25 cellular contexts compared by ENCODE assay signal in the genomic region with DNA sequence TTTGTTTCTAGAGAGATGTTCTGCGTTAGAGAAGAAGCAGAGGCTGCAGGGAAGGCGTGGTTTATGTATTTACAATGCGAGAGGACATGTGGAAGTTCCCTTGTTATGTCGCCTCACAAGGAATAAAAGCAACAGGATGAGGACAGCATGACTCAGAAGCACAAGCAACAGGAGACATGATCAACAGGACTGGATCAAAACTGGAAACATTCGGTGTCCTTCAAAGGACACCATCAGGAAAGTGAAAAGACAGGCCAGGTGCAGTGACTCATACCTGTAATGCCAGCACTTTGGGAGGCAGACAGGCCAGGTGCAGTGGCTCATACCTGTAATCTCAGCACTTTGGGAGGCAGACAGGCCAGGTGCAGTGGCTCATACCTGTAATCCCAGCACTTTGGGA. TPM values are rescaled to one million over a fixed set of nuclear protein-coding genes. Genes with fewer than 3 reads are reported as not detected.
DNase-seq lines count a peak whose midpoint lies in the region; ATAC-seq lines count a peak whose summit lies in the region.
"Had no signal": no experiment of that assay in that cellular context is flagged by ENCODE, and none has a peak within 500 bp of the region (broad histone marks: within the 10 kb centered on the region; RNA-seq: fewer than 3 reads in every experiment).

No MANE protein-coding gene starts in this region.

- no peak for ATAC-seq in activated CD8-positive, alpha-beta memory T cell treated with anti-CD3 and anti-CD28 coated beads, Interleukin-2, amount 10 ng/mL, durations not matched to agents 7 days and 5 days
- ATAC-seq in GM21825 (IDR thresholded peaks at IDR 0.05; ENCODE audit: unreplicated experiment): no peak
- ATAC-seq: A549, heart left ventricle, T-helper 17 cell had no signal

- DNase-seq in COLO668 (lab: John Stamatoyannopoulos, UW; ENCODE audit: unreplicated experiment) (peak; percentile 55), NCI-H2196 (lab: John Stamatoyannopoulos, UW; ENCODE audit: unreplicated experiment) (peak; percentile 58), dermis blood vessel endothelial cell (peak; percentile 47), kidney tubule cell (ENCODE audit: low spot score) (peak; percentile 87), ACHN (no peak)
- DNase-seq in activated CD8-positive, alpha-beta memory T cell treated with anti-CD3 and anti-CD28 coated beads, Interleukin-2, amount 10 ng/mL, durations not matched to agents 7 days and 5 days: no peak
- DNase-seq in effector CD8-positive, alpha-beta T cell (lab: John Stamatoyannopoulos, UW): no peak
- DNase-seq: activated CD4-positive, alpha-beta memory T cell treated with anti-CD3 and anti-CD28 coated beads, Interleukin-2, amount 10 ng/mL, durations not matched to agents 7 days and 5 days; activated T-cell treated with anti-CD3 and anti-CD28 coated beads, Interleukin-2, amount 50 U/mL, for 48 hours; C1 segment of cervical spinal cord; DMS 273 treated with DMSO at 0.1 percent for 48 hours; heart left ventricle; immature natural killer cell; MV-4-11; NCI-H2029; NCI-H524; SJCRH30; stimulated activated naive CD4-positive, alpha-beta T cell; T-helper 17 cell had no signal

- H3K4me3 Mint-ChIP-seq in activated CD8-positive, alpha-beta memory T cell treated with anti-CD3 and anti-CD28 coated beads, Interleukin-2, amount 10 ng/mL, durations not matched to agents 7 days and 5 days: no peak overlapping the region
- H3K4me3 Mint-ChIP-seq: activated CD4-positive, alpha-beta memory T cell treated with anti-CD3 and anti-CD28 coated beads, Interleukin-2, amount 10 ng/mL, durations not matched to agents 7 days and 5 days; activated naive CD8-positive, alpha-beta T cell; brain; immature natural killer cell; neural crest cell; T-helper 17 cell; type B pancreatic cell had no signal

- H3K9me3 Mint-ChIP-seq in activated CD8-positive, alpha-beta memory T cell treated with anti-CD3 and anti-CD28 coated beads, Interleukin-2, amount 10 ng/mL, durations not matched to agents 7 days and 5 days (ENCODE audit: low read depth): no peaks in the 10 kb centered on the region
- H3K9me3 Mint-ChIP-seq: activated CD4-positive, alpha-beta memory T cell treated with anti-CD3 and anti-CD28 coated beads, Interleukin-2, amount 10 ng/mL, durations not matched to agents 7 days and 5 days; brain; immature natural killer cell; neural crest cell; type B pancreatic cell had no signal

- in situ Hi-C loops in ACHN (cut with HindIII; ENCODE audit: low pct_ligation_motif_present, low pct_unique_long_range_greater_than_20kb, low sequenced_read_pairs): no loop called here

- no peaks in the 10 kb centered on the region for H3K4me1 Mint-ChIP-seq in activated CD8-positive, alpha-beta memory T cell treated with anti-CD3 and anti-CD28 coated beads, Interleukin-2, amount 10 ng/mL, durations not matched to agents 7 days and 5 days
- H3K4me1 Mint-ChIP-seq: activated CD4-positive, alpha-beta memory T cell treated with anti-CD3 and anti-CD28 coated beads, Interleukin-2, amount 10 ng/mL, durations not matched to agents 7 days and 5 days; brain; immature natural killer cell; neural crest cell had no signal

- H3K36me3 Mint-ChIP-seq in activated CD8-positive, alpha-beta memory T cell treated with anti-CD3 and anti-CD28 coated beads, Interleukin-2, amount 10 ng/mL, durations not matched to agents 7 days and 5 days: peaks cover 3% of the 10 kb centered on the region

- CTCF ChIA-PET in activated CD8-positive, alpha-beta memory T cell treated with anti-CD3 and anti-CD28 coated beads, Interleukin-2, amount 10 ng/mL, durations not matched to agents 7 days and 5 days (lab: Charles Lee): no interaction called here

- no peaks in the 10 kb centered on the region for H3K27me3 Mint-ChIP-seq in activated CD8-positive, alpha-beta memory T cell treated with anti-CD3 and anti-CD28 coated beads, Interleukin-2, amount 10 ng/mL, durations not matched to agents 7 days and 5 days
- H3K27me3 Mint-ChIP-seq: activated CD4-positive, alpha-beta memory T cell treated with anti-CD3 and anti-CD28 coated beads, Interleukin-2, amount 10 ng/mL, durations not matched to agents 7 days and 5 days; activated naive CD8-positive, alpha-beta T cell; brain; T-helper 17 cell; type B pancreatic cell had no signal

- no peak overlapping the region for H3K27ac Mint-ChIP-seq in activated CD8-positive, alpha-beta memory T cell treated with anti-CD3 and anti-CD28 coated beads, Interleukin-2, amount 10 ng/mL, durations not matched to agents 7 days and 5 days
- H3K27ac Mint-ChIP-seq: activated CD4-positive, alpha-beta memory T cell treated with anti-CD3 and anti-CD28 coated beads, Interleukin-2, amount 10 ng/mL, durations not matched to agents 7 days and 5 days; activated naive CD8-positive, alpha-beta T cell; brain; immature natural killer cell; T-helper 17 cell; type B pancreatic cell had no signal

RNA-seq across cellular contexts. Expression of a gene that starts 52.6 kb away (rescaled TPM):
- total RNA-seq in dermis blood vessel endothelial cell: 5.4 and 9.4 TPM in 2 replicates
- 10 to 100 TPM; 70.2 to 73.9 TPM for total RNA-seq in activated CD8-positive, alpha-beta memory T cell treated with anti-CD3 and anti-CD28 coated beads, Interleukin-2, amount 10 ng/mL, durations not matched to agents 7 days and 5 days

Comparison
In these comparisons a context has a peak if more than half of its experiments do, and no peak if none do; other contexts are left out.
1. DNase-seq: peak in COLO668 (single experiment), NCI-H2196 (single experiment), dermis blood vessel endothelial cell (single experiment) and kidney tubule cell (single experiment); none in ACHN (single experiment), activated CD8-positive, alpha-beta memory T cell treated with anti-CD3 and anti-CD28 coated beads, Interleukin-2, amount 10 ng/mL, durations not matched to agents 7 days and 5 days (single experiment) and effector CD8-positive, alpha-beta T cell (single experiment).